In genomic region chr4:74931386-74931785, GRCh38 we compare ENCODE assay signal across 1 cellular context.
TF ChIP-seq lines count a peak whose summit lies in the region.

No MANE protein-coding gene starts in this region.

TF ChIP-seq in GM23338, 12 proteins besides CTCF, POLR2A, EP300 and RAD21 (continued from another document):
- TF ChIP-seq ZNF462 (CRISPR knock-in tag; IDR thresholded peaks at IDR 0.05): no peak
- no peak for TF ChIP-seq REST (IDR thresholded peaks at IDR 0.05; ENCODE audit: unreplicated experiment)
- TF ChIP-seq ZNF114 (CRISPR knock-in tag; IDR thresholded peaks at IDR 0.05): no peak
- no peak for TF ChIP-seq CREB1 (CRISPR knock-in tag; IDR thresholded peaks at IDR 0.05; ENCODE audit: low read depth)
